ENCODE assay signal across 4 cellular contexts in the genomic region with DNA sequence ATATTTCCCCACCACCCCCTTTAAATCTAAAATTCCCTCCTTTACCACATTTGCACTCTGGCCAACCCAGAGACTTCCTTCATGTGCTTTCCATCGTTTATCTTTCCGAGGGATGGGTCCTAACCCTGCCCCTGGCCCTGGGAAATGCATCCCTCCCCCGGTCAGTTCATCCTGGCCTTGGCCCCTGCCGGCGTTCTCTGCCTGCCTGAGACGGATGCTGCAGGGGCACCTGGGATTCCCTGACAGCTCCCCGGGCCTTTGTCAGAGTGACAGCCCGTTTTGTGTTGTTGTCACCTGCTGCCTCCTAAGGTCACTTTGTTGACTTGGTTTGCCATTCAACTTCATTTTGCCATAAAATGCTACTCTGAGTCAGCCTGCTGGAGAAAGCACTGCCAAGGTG.
"Had no signal": no experiment of that assay in that cellular context is flagged by ENCODE, and none has a peak within 500 bp of the region (broad histone marks: within the 10 kb centered on the region; RNA-seq: fewer than 3 reads in every experiment).

No MANE protein-coding gene starts in this region.

- H3K4me3 ChIP-seq: GM23338 had no signal

- ATAC-seq: GM23338 had no signal

- H3K4me2 ChIP-seq: GM23338 had no signal

- H2AFZ ChIP-seq: GM23338 had no signal

- DNase-seq: H9, HCEC 1CT, IMR-90 had no signal

- H3K4me1 Mint-ChIP-seq: GM23338, H9 had no signal

- H3K9me3 Mint-ChIP-seq: GM23338, H9 had no signal

- H3K27ac Mint-ChIP-seq: GM23338, H9 had no signal

- H3K4me3 Mint-ChIP-seq: GM23338, H9 had no signal
